11 cellular contexts compared by ENCODE assay signal in genomic region chr1:109207472-109208103, GRCh38.
"Had no signal": no experiment of that assay in that cellular context is flagged by ENCODE, and none has a peak within 500 bp of the region (broad histone marks: within the 10 kb centered on the region; RNA-seq: fewer than 3 reads in every experiment).

No MANE protein-coding gene starts in this region.

- H3K9me3 ChIP-seq: gastrocnemius medialis, neutrophil had no signal

- H3K27ac ChIP-seq: gastrocnemius medialis, neutrophil had no signal

- H3K4me1 ChIP-seq: gastrocnemius medialis had no signal

- H3K4me3 ChIP-seq: dorsolateral prefrontal cortex, gastrocnemius medialis had no signal

- H3K27me3 ChIP-seq: dorsolateral prefrontal cortex, gastrocnemius medialis had no signal

- DNase-seq: cortex of kidney; dorsolateral prefrontal cortex; effector CD8-positive, alpha-beta T cell; gastrocnemius medialis; mammary epithelial cell; naive thymus-derived CD4-positive, alpha-beta T cell; small intestine; stimulated activated CD4-positive, alpha-beta T cell treated with anti-CD3 and anti-CD28 coated beads, Interleukin-12 subunit alpha, Interleukin-12 subunit beta, amount 100 ng/mL, for 4 hours; stimulated activated naive CD4-positive, alpha-beta T cell had no signal

- ATAC-seq: esophagus mucosa; gastrocnemius medialis; naive thymus-derived CD4-positive, alpha-beta T cell had no signal

- H3K36me3 ChIP-seq: gastrocnemius medialis, neutrophil had no signal
